In the genomic region with DNA sequence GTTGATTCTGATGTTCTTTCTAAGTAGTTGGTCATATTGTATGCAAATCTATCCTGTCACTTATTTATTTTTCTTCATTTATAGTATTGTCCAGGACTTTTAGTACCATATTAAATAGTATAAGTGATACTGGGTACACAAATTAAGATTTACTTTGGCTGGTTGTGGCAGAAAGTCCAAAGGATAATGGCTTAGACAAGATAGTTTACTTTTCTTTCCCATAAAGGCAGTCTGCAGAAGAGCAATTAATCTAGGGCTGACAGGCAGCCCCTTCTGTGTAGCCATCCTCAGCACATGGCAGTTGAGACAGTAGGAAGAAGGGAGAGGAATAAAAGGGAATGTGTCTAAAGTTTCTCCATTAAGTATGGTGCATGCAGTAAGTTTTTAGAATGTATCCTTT, we compare ENCODE assay signal across 17 cellular contexts. TPM values are rescaled to one million over a fixed set of nuclear protein-coding genes. Genes with fewer than 3 reads are reported as not detected.
A peak's percentile ranks its signal among the peaks of the same experiment; 100 is the strongest.
DNase-seq lines count a peak whose midpoint lies in the region; ATAC-seq and TF ChIP-seq lines count a peak whose summit lies in the region.
"Had no signal": no experiment of that assay in that cellular context is flagged by ENCODE, and none has a peak within 500 bp of the region (broad histone marks: within the 10 kb centered on the region; RNA-seq: fewer than 3 reads in every experiment).

No MANE protein-coding gene starts in this region.

- BruUV-seq in OCI-LY7 (replicated peaks; lab: Mats Ljungman, UMichigan): TSS peak; percentile 44

- H4K20me1 ChIP-seq in BLaER1 (peaks cover 82% of the 10 kb centered on the region), OCI-LY7 (ENCODE audit: insufficient read depth, low read length) (peaks cover 3% of the 10 kb centered on the region; the same call in 1 of the 2 replicates)

- peaks cover 83% of the 10 kb centered on the region for H3K79me2 ChIP-seq in OCI-LY7 (ENCODE audit: insufficient read depth, low read depth, low read length)

- peak overlapping the region; percentile 17; the same call in 1 of the 2 replicates for H3K4me2 ChIP-seq in BLaER1
- H3K4me2 ChIP-seq in OCI-LY7 (ENCODE audit: low read length): no peak overlapping the region

- CTCF ChIA-PET in OCI-LY7 (lab: Charles Lee; ENCODE audit: unreplicated experiment): no interaction called here

- H3K4me3 ChIP-seq in BLaER1 (no peak overlapping the region), OCI-LY7 (ENCODE audit: low read depth, low read length, poor library complexity, severe bottlenecking) (no peak overlapping the region)
- no peak overlapping the region for H3K4me3 ChIP-seq in effector memory CD4-positive, alpha-beta T cell (ENCODE audit: insufficient read depth, low read depth, low read length, poor library complexity, severe bottlenecking)
- H3K4me3 ChIP-seq: K562, SK-N-MC had no signal

- ATAC-seq in left lobe of liver: peak; percentile 73

- TF ChIP-seq CTCF in 22Rv1 (IDR thresholded peaks at IDR 0.05): no peak
- TF ChIP-seq CTCF in OCI-LY7 (conservative IDR thresholded peaks at IDR 0.05; ENCODE audit: low read length): no peak

- H3K9me2 ChIP-seq in OCI-LY7 (ENCODE audit: insufficient read depth, low read length): no peaks in the 10 kb centered on the region

- POLR2A ChIA-PET in OCI-LY7 (lab: Charles Lee): interaction anchor here (1.0 kb wide), 1 partner anchor 11 kb away, joined by 3 read pairs; no protein-coding TSS in a partner anchor

- H3K9me3 ChIP-seq in BLaER1 (peaks cover 27% of the 10 kb centered on the region), OCI-LY7 (ENCODE audit: low read length) (no peaks in the 10 kb centered on the region)
- H3K9me3 ChIP-seq in effector memory CD4-positive, alpha-beta T cell (ENCODE audit: control insufficient read depth, low read length): no peaks in the 10 kb centered on the region

- no peak overlapping the region for H2AFZ ChIP-seq in OCI-LY7 (ENCODE audit: low read length)

- 0 out of 2 replicates have a peak, but pooled peaks cover 4% of the 10 kb centered on the region for H3K27me3 ChIP-seq in BLaER1
- no peaks in the 10 kb centered on the region for H3K27me3 ChIP-seq in effector memory CD4-positive, alpha-beta T cell (replicated peaks; ENCODE audit: control insufficient read depth, insufficient read depth, low read length, poor library complexity, severe bottlenecking)

- H3K36me3 ChIP-seq in BLaER1 (peaks cover 74% of the 10 kb centered on the region), OCI-LY7 (ENCODE audit: insufficient read depth, low read length) (peaks cover 71% of the 10 kb centered on the region)
- H3K36me3 ChIP-seq in effector memory CD4-positive, alpha-beta T cell (ENCODE audit: control insufficient read depth, insufficient read depth, low read length): peaks cover 3% of the 10 kb centered on the region

- DNase-seq in OCI-LY7 (ENCODE audit: low spot score) (no peak), left lobe of liver (ENCODE audit: low spot score) (no peak), NCI-H2196 treated with DMSO at 0.1 percent for 48 hours (lab: John Stamatoyannopoulos, UW; ENCODE audit: unreplicated experiment) (no peak), NCI-H1436 (lab: John Stamatoyannopoulos, UW) (no peak)
- DNase-seq in effector memory CD4-positive, alpha-beta T cell: no peak
- DNase-seq: DMS153, DND-41, MM.1S, NCI-H1694, NCI-H2029 treated with DMSO at 0.1 percent for 48 hours, NCI-H2227 treated with DMSO at 0.1 percent for 48 hours, NCI-H526 treated with DMSO at 0.1 percent for 48 hours, SIG-M5 had no signal

- intact Hi-C loops in OCI-LY7 (cut with micrococcal nuclease; ENCODE audit: unreplicated experiment): no loop called here

- H3K9ac ChIP-seq in BLaER1: no peak overlapping the region

- H3K27ac ChIP-seq in 22Rv1 (peak overlapping the region; percentile 57), BLaER1 (no peak overlapping the region), OCI-LY7 (ENCODE audit: low read depth, low read length, poor library complexity, severe bottlenecking) (no peak overlapping the region)
- H3K27ac ChIP-seq in effector memory CD4-positive, alpha-beta T cell (ENCODE audit: insufficient read depth, low read length, poor library complexity, severe bottlenecking): no peak overlapping the region
- H3K27ac ChIP-seq: SK-N-MC had no signal

- H3K4me1 ChIP-seq in BLaER1 (peaks cover 18% of the 10 kb centered on the region), OCI-LY7 (ENCODE audit: insufficient read depth, low read length, poor library complexity, severe bottlenecking) (peaks cover 14% of the 10 kb centered on the region)
- H3K4me1 ChIP-seq in effector memory CD4-positive, alpha-beta T cell (ENCODE audit: control insufficient read depth, insufficient read depth, low read length, poor library complexity, severe bottlenecking): peaks cover under 1% of the 10 kb centered on the region

RNA-seq across cellular contexts. Expression of gene RBM10, which starts 6.4 kb away (rescaled TPM):
- 40.1 and 45.6 TPM in 2 replicates for total RNA-seq in OCI-LY7 (2014; rRNA removed; shearing (Covaris generic))
- total RNA-seq in OCI-LY7 (2022) (44.9 and 46.6 TPM in 2 replicates), left lobe of liver (15.0 TPM)

RNA-seq across cellular contexts. Expression of gene NDUFB11, which starts 6.9 kb away (rescaled TPM):
- total RNA-seq in OCI-LY7 (2014; rRNA removed; shearing (Covaris generic)): 139 TPM in 2 replicates
- total RNA-seq in OCI-LY7 (2022): 76.8 and 78.1 TPM in 2 replicates
- total RNA-seq in left lobe of liver: 67.1 TPM

RNA-seq across cellular contexts. Expression of gene UBA1, which starts 42.2 kb away (rescaled TPM):
- total RNA-seq in OCI-LY7 (2014; rRNA removed; shearing (Covaris generic)): 137 and 169 TPM in 2 replicates
- total RNA-seq in OCI-LY7 (2022) (294 and 296 TPM in 2 replicates), left lobe of liver (87.2 TPM)
